9 cellular contexts compared by ENCODE assay signal in the genomic region with DNA sequence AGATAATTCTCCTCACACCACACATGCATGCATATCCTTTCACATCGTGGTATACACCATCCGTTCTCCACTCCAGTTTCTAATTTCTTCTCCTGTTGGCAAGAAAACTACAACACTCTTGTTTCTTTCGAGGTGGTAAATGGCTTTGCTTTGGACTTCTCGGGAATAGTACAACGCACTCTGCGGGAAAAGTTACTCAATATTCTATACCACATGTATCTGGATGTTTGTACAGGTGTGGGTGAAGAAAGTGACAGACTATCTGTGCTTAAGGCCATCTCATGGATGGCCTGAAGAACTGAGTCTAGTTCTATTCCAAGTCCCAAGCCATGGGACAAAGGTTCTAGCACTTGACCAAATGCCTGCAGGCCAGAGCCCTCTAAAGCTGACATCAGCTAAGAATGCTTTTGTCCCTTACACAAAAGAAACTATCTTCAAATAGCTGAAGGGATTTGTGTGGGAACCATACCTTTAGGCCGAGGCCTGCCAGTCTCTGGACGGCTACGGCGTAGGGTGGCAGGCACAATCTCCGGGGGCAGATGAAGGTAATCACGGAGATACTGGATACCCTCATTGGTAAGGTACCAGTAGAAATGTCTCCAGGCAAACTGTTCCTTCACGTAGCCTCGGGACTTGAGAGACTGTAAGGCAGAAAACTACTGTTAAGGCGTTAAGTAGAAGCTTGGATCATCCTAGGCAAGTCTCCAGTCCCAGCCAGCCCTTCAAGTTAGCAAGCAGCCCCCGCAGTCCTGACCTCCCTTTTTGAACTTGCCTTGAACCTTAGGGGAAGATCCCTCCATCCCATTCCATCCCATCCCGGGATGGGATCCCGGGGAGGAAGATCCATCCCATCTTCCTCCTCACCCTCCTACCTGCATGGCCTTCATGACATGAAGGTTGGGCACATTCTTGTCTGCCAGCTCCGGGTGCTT. TPM values are rescaled to one million over a fixed set of nuclear protein-coding genes. Genes with fewer than 3 reads are reported as not detected.
A peak's percentile ranks its signal among the peaks of the same experiment; 100 is the strongest.
DNase-seq lines count a peak whose midpoint lies in the region; ATAC-seq, FAIRE-seq and TF ChIP-seq lines count a peak whose summit lies in the region.
"Had no signal": no experiment of that assay in that cellular context is flagged by ENCODE, and none has a peak within 500 bp of the region (broad histone marks: within the 10 kb centered on the region; RNA-seq: fewer than 3 reads in every experiment).

No MANE protein-coding gene starts in this region.

- no peaks in the 10 kb centered on the region for H3K4me1 Mint-ChIP-seq in Caco-2 (ENCODE audit: low read depth, unreplicated experiment)

- no peaks in the 10 kb centered on the region for H3K27me3 Mint-ChIP-seq in Caco-2 (ENCODE audit: insufficient read depth, unreplicated experiment)

- TF ChIP-seq CTCF in Caco-2 (IDR thresholded peaks at IDR 0.05; ENCODE audit: insufficient read depth in 1 of 2, low read depth in 1 of 2, low read length in 1 of 2, severe bottlenecking in 1 of 2, unreplicated experiment in 1 of 2) = no peak
- no peak for TF ChIP-seq CTCF in PC-9 (conservative IDR thresholded peaks at IDR 0.05)
- no peak for TF ChIP-seq CTCF in endothelial cell of umbilical vein (IDR thresholded peaks at IDR 0.05; ENCODE audit: extremely low read depth in 1 of 2, insufficient read depth in 1 of 2, low read depth in 1 of 2, low read length in 2 of 2)
- TF ChIP-seq CTCF in neutrophil (IDR thresholded peaks at IDR 0.05) = no peak

- intact Hi-C loops in Caco-2 (cut with micrococcal nuclease; ENCODE audit: unreplicated experiment) = no loop called here
- intact Hi-C loops in PC-9 (cut with micrococcal nuclease; ENCODE audit: unreplicated experiment) = no loop called here
- intact Hi-C loops in endothelial cell of umbilical vein (cut with micrococcal nuclease) = no loop called here

- CTCF ChIA-PET in Caco-2 (lab: Charles Lee) = interaction anchor here (1.8 kb wide), 1 partner anchor 10 kb away, joined by 8 read pairs; no protein-coding TSS in a partner anchor
- CTCF ChIA-PET in PC-9 (lab: Charles Lee) = no interaction called here
- CTCF ChIA-PET in endothelial cell of umbilical vein (lab: Charles Lee) = interaction anchor here (1.0 to 3.3 kb wide), 4 partner anchors 10 to 261 kb away, joined by 5 to 17 read pairs (median 14); no protein-coding TSS in a partner anchor

- peak overlapping the region; percentile 96 for H3K4me3 ChIP-seq in Caco-2 (ENCODE audit: low read depth, low read length)
- H3K4me3 ChIP-seq in PC-9 = peak overlapping the region; percentile 94
- H3K4me3 ChIP-seq in endothelial cell of umbilical vein (replicated peaks in 1 of 3; ENCODE audit: insufficient read depth in 1 of 3, low read depth in 1 of 3, low read length in 3 of 3) = peak overlapping the region; percentile 66 to 95 (median 90)
- H3K4me3 ChIP-seq in neutrophil (ENCODE audit: low read depth in 1 of 2, low read length in 1 of 2) = peak overlapping the region; percentile 68 to 84

- dilution Hi-C loops in endothelial cell of umbilical vein (cut with MboI; ENCODE audit: extremely low pct_ligation_motif_present, low sequenced_read_pairs) = no loop called here

- TF ChIP-seq POLR2A in endothelial cell of umbilical vein (IDR thresholded peaks at IDR 0.05; ENCODE audit: low read depth, low read length) = no peak

- FAIRE-seq in endothelial cell of umbilical vein (lab: Jason Lieb, UNC) = no peak

- H3K9me1 ChIP-seq in endothelial cell of umbilical vein (replicated peaks; ENCODE audit: control insufficient read depth, extremely low read depth, insufficient read depth, low read length) = no peaks in the 10 kb centered on the region

- H4K20me1 ChIP-seq in PC-9 (ENCODE audit: insufficient read depth) = peaks cover 57% of the 10 kb centered on the region
- no peaks in the 10 kb centered on the region for H4K20me1 ChIP-seq in endothelial cell of umbilical vein (replicated peaks; ENCODE audit: control insufficient read depth, extremely low read depth, insufficient read depth, low read length)

- H3K27ac Mint-ChIP-seq in Caco-2 (ENCODE audit: unreplicated experiment) = peak overlapping the region; percentile 98

- H3K4me1 ChIP-seq in Caco-2 (peaks cover 13% of the 10 kb centered on the region), PC-9 (replicated peaks; ENCODE audit: insufficient read depth) (peaks cover 26% of the 10 kb centered on the region; the same call in 1 of the 2 replicates), endothelial cell of umbilical vein (ENCODE audit: control insufficient read depth, extremely low read depth, insufficient read depth, low read length) (peaks cover 15% of the 10 kb centered on the region), neutrophil (ENCODE audit: control insufficient read depth in 1 of 2, insufficient read depth in 1 of 2, low read depth in 1 of 2, low read length in 1 of 2) (peaks cover 12 to 16% of the 10 kb centered on the region in 2 experiments)

- peak overlapping the region; percentile 94 for H3K4me3 Mint-ChIP-seq in Caco-2 (ENCODE audit: unreplicated experiment)

- H3K36me3 ChIP-seq in Caco-2 (ENCODE audit: control insufficient read depth, insufficient read depth, low read length) (peaks cover 6% of the 10 kb centered on the region), PC-9 (ENCODE audit: low read depth) (peaks cover 52% of the 10 kb centered on the region), endothelial cell of umbilical vein (ENCODE audit: control insufficient read depth in 2 of 2, extremely low read depth in 1 of 2, insufficient read depth in 2 of 2, low read length in 2 of 2) (peaks cover 24 to 31% of the 10 kb centered on the region in 2 experiments), neutrophil (peaks cover 51% of the 10 kb centered on the region)

- ATAC-seq in GM19023 (IDR thresholded peaks at IDR 0.05; ENCODE audit: unreplicated experiment) (no peak), GM19351 (IDR thresholded peaks at IDR 0.05; ENCODE audit: unreplicated experiment) (no peak)

- peak overlapping the region; percentile 92 for H3K4me2 ChIP-seq in PC-9
- H3K4me2 ChIP-seq in endothelial cell of umbilical vein (ENCODE audit: insufficient read depth, low read length) = peak overlapping the region; percentile 84

- DNase-seq in Caco-2 (no peak), PC-9 (no peak), endothelial cell of umbilical vein (ENCODE audit: low read depth, low spot score) (no peak), mucosa of gallbladder (ENCODE audit: low spot score) (no peak), NCI-H82 treated with DMSO at 0.1 percent for 48 hours (lab: John Stamatoyannopoulos, UW; ENCODE audit: unreplicated experiment) (no peak)
- DNase-seq: midbrain had no signal

- POLR2A ChIA-PET in Caco-2 (lab: Charles Lee) (interaction anchor here (0.6 to 1.6 kb wide), 2 partner anchors 9 to 713 kb away, joined by 3 to 6 read pairs; no protein-coding TSS in a partner anchor), PC-9 (lab: Charles Lee; ENCODE audit: unreplicated experiment) (interaction anchor here (0.5 to 0.7 kb wide), 3 partner anchors 188 to 1061 kb away, joined by 3 to 8 read pairs (median 6); a partner anchor contains a TSS), endothelial cell of umbilical vein (lab: Charles Lee) (interaction anchor here (0.6 kb wide), 1 partner anchor 254 kb away, joined by 3 read pairs; no protein-coding TSS in a partner anchor)

- H3K27ac ChIP-seq in PC-9 (peak overlapping the region; percentile 88), endothelial cell of umbilical vein (ENCODE audit: insufficient read depth, low read depth, low read length) (peak overlapping the region; percentile 79), neutrophil (no peak overlapping the region)

- no peaks in the 10 kb centered on the region for H3K9me3 Mint-ChIP-seq in Caco-2 (ENCODE audit: unreplicated experiment)

- no TSS peak for BruUV-seq in Caco-2 (replicated peaks; lab: Mats Ljungman, UMichigan)
- no TSS peak for BruUV-seq in PC-9 (replicated peaks; lab: Mats Ljungman, UMichigan)
- no TSS peak for BruUV-seq in endothelial cell of umbilical vein (replicated peaks; lab: Mats Ljungman, UMichigan)

- H3K9ac ChIP-seq in endothelial cell of umbilical vein (replicated peaks; ENCODE audit: extremely low read depth, insufficient read depth, low read length) = peak overlapping the region; percentile 93

- H3F3A ChIP-seq in PC-9 (ENCODE audit: insufficient read depth, low read depth) = peaks cover 66% of the 10 kb centered on the region

- H3K9me3 ChIP-seq in Caco-2 = no peaks in the 10 kb centered on the region
- H3K9me3 ChIP-seq in PC-9 (ENCODE audit: insufficient read depth, low read depth) = no peaks in the 10 kb centered on the region
- H3K9me3 ChIP-seq in endothelial cell of umbilical vein (replicated peaks; ENCODE audit: control insufficient read depth, insufficient read depth, low read length) = no peaks in the 10 kb centered on the region
- no peaks in the 10 kb centered on the region for H3K9me3 ChIP-seq in neutrophil

- H3K36me3 Mint-ChIP-seq in Caco-2 (ENCODE audit: insufficient read depth, unreplicated experiment) = peaks cover 68% of the 10 kb centered on the region

- peaks cover 58% of the 10 kb centered on the region for H3K79me2 ChIP-seq in PC-9 (ENCODE audit: low read depth)
- peaks cover 58% of the 10 kb centered on the region for H3K79me2 ChIP-seq in endothelial cell of umbilical vein (ENCODE audit: control insufficient read depth, insufficient read depth, low read length)

- H3K27me3 ChIP-seq in Caco-2 (replicated peaks; ENCODE audit: control insufficient read depth, insufficient read depth, low read length) (no peaks in the 10 kb centered on the region), PC-9 (ENCODE audit: insufficient read depth, low read depth) (no peaks in the 10 kb centered on the region), endothelial cell of umbilical vein (ENCODE audit: control insufficient read depth in 2 of 2, insufficient read depth in 2 of 2, low read length in 2 of 2) (no peaks in the 10 kb centered on the region), neutrophil (no peaks in the 10 kb centered on the region)

- H2AFZ ChIP-seq in PC-9 (no peak overlapping the region), endothelial cell of umbilical vein (ENCODE audit: low read depth, low read length) (no peak overlapping the region)

- no peaks in the 10 kb centered on the region for H3K9me2 ChIP-seq in PC-9 (ENCODE audit: insufficient read depth)

RNA-seq across cellular contexts. Expression of a gene that starts 1.4 kb away (rescaled TPM):
- total RNA-seq in Caco-2 (2022) = 1,650 and 1,752 TPM in 2 replicates
- 1,786 and 2,008 TPM in 2 replicates for total RNA-seq in PC-9 (2021)
- 1,295 and 1,416 TPM in 2 replicates for total RNA-seq in endothelial cell of umbilical vein
- 5,496 and 6,036 TPM in 2 replicates for polyA plus RNA-seq in endothelial cell of umbilical vein
- 5,042 and 6,173 TPM in 2 replicates for polyA plus RNA-seq in endothelial cell of umbilical vein (2011; cell fraction: cytosol; rRNA removed)
- 1,206 and 1,299 TPM in 2 replicates for polyA plus RNA-seq in endothelial cell of umbilical vein (2011; cell fraction: nucleus; rRNA removed)
- polyA plus RNA-seq in endothelial cell of umbilical vein (2012) = 2,319 and 2,342 TPM in 2 replicates
- 1,263 and 1,381 TPM in 2 replicates for polyA minus RNA-seq in endothelial cell of umbilical vein
- polyA minus RNA-seq in endothelial cell of umbilical vein (2011; cell fraction: cytosol; rRNA and poly(A)+ RNA removed) = 837 TPM
- polyA minus RNA-seq in endothelial cell of umbilical vein (2011; cell fraction: nucleus; rRNA and poly(A)+ RNA removed) = 112 TPM in 2 replicates
- 896 TPM for total RNA-seq in mucosa of gallbladder

RNA-seq across cellular contexts. Expression of a gene that starts 32.0 kb away (rescaled TPM):
- total RNA-seq in Caco-2 (2022) = 22.3 and 22.9 TPM in 2 replicates
- 16.8 and 19.1 TPM in 2 replicates for total RNA-seq in PC-9 (2021)
- total RNA-seq in endothelial cell of umbilical vein = 30.9 and 31.7 TPM in 2 replicates
- 10.9 and 11.9 TPM in 2 replicates for polyA plus RNA-seq in endothelial cell of umbilical vein
- 15.6 and 15.8 TPM in 2 replicates for polyA plus RNA-seq in endothelial cell of umbilical vein (2011; cell fraction: cytosol; rRNA removed)
- 16.5 and 18.9 TPM in 2 replicates for polyA plus RNA-seq in endothelial cell of umbilical vein (2011; cell fraction: nucleus; rRNA removed)
- 5.4 and 5.8 TPM in 2 replicates for polyA plus RNA-seq in endothelial cell of umbilical vein (2012)
- 31.0 and 32.2 TPM in 2 replicates for polyA minus RNA-seq in endothelial cell of umbilical vein
- 18.6 TPM for polyA minus RNA-seq in endothelial cell of umbilical vein (2011; cell fraction: cytosol; rRNA and poly(A)+ RNA removed)
- polyA minus RNA-seq in endothelial cell of umbilical vein (2011; cell fraction: nucleus; rRNA and poly(A)+ RNA removed) = 11.4 and 16.3 TPM in 2 replicates
- total RNA-seq in mucosa of gallbladder = 30.7 TPM

RNA-seq across cellular contexts. Expression of a gene that starts 41.4 kb away (rescaled TPM):
- total RNA-seq in Caco-2 (2022) (3.4 and 3.7 TPM in 2 replicates), PC-9 (2021) (5.0 and 6.4 TPM in 2 replicates), endothelial cell of umbilical vein (not detected in 2 replicates), mucosa of gallbladder (1.4 TPM)
- 0.03 and 0.08 TPM in 2 replicates for polyA plus RNA-seq in endothelial cell of umbilical vein
- 0.03 TPM in 2 replicates for polyA plus RNA-seq in endothelial cell of umbilical vein (2011; cell fraction: cytosol; rRNA removed)
- polyA plus RNA-seq in endothelial cell of umbilical vein (2011; cell fraction: nucleus; rRNA removed) = 0.14 and 0.32 TPM in 2 replicates
- not detected in 2 replicates for polyA plus RNA-seq in endothelial cell of umbilical vein (2012)
- not detected in 2 replicates for polyA minus RNA-seq in endothelial cell of umbilical vein
- polyA minus RNA-seq in endothelial cell of umbilical vein (2011; cell fraction: cytosol; rRNA and poly(A)+ RNA removed) = not detected
- polyA minus RNA-seq in endothelial cell of umbilical vein (2011; cell fraction: nucleus; rRNA and poly(A)+ RNA removed) = not detected in 2 replicates
